ENCODE assay signal across 19 cellular contexts in the genomic region with DNA sequence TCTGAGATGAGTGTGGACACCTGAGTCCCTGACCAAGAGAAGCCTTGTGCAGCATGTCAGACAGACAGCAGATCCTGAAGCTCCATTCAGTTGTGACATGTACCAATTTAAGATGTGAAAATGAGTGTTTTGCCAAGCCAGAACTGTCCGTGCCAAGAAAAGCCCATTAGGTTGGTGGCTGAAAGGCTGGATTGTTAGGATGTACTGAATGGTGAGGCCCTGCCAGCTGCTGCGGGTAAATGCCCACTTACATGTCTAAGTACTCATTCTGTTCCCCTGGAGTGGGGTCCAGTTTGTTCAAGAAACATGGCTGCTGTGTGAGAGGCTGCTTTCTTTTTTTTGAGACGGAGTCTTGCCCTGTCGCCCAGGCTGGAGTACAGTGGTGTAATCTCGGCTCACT. TPM values are rescaled to one million over a fixed set of nuclear protein-coding genes. Genes with fewer than 3 reads are reported as not detected.
A peak's percentile ranks its signal among the peaks of the same experiment; 100 is the strongest.
DNase-seq lines count a peak whose midpoint lies in the region; ATAC-seq and TF ChIP-seq lines count a peak whose summit lies in the region.
"Had no signal": no experiment of that assay in that cellular context is flagged by ENCODE, and none has a peak within 500 bp of the region (broad histone marks: within the 10 kb centered on the region; RNA-seq: fewer than 3 reads in every experiment).

No MANE protein-coding gene starts in this region.

- H3K4me3 Mint-ChIP-seq in natural killer cell (no peak overlapping the region), T-cell (no peak overlapping the region)
- H3K4me3 Mint-ChIP-seq: GM23338 had no signal

- no peak overlapping the region for H3K27ac ChIP-seq in left ventricle myocardium inferior (replicated peaks)
- H3K27ac ChIP-seq: Peyer's patch, SJSA1 had no signal

- TF ChIP-seq CTCF in natural killer cell (IDR thresholded peaks at IDR 0.05) (no peak), left ventricle myocardium inferior (IDR thresholded peaks at IDR 0.05; ENCODE audit: borderline replicate concordance) (no peak)

- H3K27me3 ChIP-seq in left ventricle myocardium inferior (ENCODE audit: low read depth), result no peaks in the 10 kb centered on the region
- H3K27me3 ChIP-seq: BE2C, Peyer's patch, SJSA1 had no signal

- no peak overlapping the region for H3K4me3 ChIP-seq in left ventricle myocardium inferior
- H3K4me3 ChIP-seq: GM23338, Peyer's patch, SJSA1 had no signal

- CTCF ChIA-PET in T-cell (lab: Charles Lee), result no interaction called here

- intact Hi-C loops in natural killer cell (cut with micrococcal nuclease) (no loop called here), left ventricle myocardium inferior (cut with micrococcal nuclease) (loop anchor here (10.0 kb wide), 1 partner anchor 48 kb away; no protein-coding TSS in a partner anchor)

- ATAC-seq in natural killer cell (no peak), T-cell (replicated peaks in 1 of 4) (no peak)
- ATAC-seq: GM23338 had no signal

- POLR2A ChIA-PET in T-cell (lab: Charles Lee), result no interaction called here

- H3K36me3 ChIP-seq in left ventricle myocardium inferior, result no peaks in the 10 kb centered on the region
- H3K36me3 ChIP-seq: BE2C, Peyer's patch had no signal

- no peaks in the 10 kb centered on the region for H3K4me1 Mint-ChIP-seq in natural killer cell
- H3K4me1 Mint-ChIP-seq in T-cell, result no peaks in the 10 kb centered on the region

- no peaks in the 10 kb centered on the region for H3K9me3 ChIP-seq in left ventricle myocardium inferior (replicated peaks)
- H3K9me3 ChIP-seq: BE2C, Peyer's patch, SJSA1 had no signal

- DNase-seq in Ammon's horn (ENCODE audit: low spot score) (peak; percentile 75), NCI-H2029 (lab: John Stamatoyannopoulos, UW) (peak; percentile 75), astrocyte of the hippocampus (ENCODE audit: low read depth, low spot score) (peak; percentile 45), midbrain (lab: John Stamatoyannopoulos, UW) (peak; percentile 17), natural killer cell (no peak), T-cell (no peak), left ventricle myocardium inferior (no peak)
- DNase-seq: BE2C, DMS79 treated with DMSO at 0.1 percent for 48 hours, HCEC 1CT, KBM-7, MM.1S, NCI-H1694, NCI-H226, NCI-H510A treated with DMSO at 0.1 percent for 48 hours, NCI-H748 treated with DMSO at 0.1 percent for 48 hours, Peyer's patch had no signal

- peaks cover 0 to 5% of the 10 kb centered on the region in 2 donors for H3K27me3 Mint-ChIP-seq in natural killer cell (ENCODE audit: low read depth in 2 of 2)
- H3K27me3 Mint-ChIP-seq in T-cell, result peaks cover 6 to 9% of the 10 kb centered on the region in 2 donors

- H3K27ac Mint-ChIP-seq in natural killer cell (no peak overlapping the region), T-cell (no peak overlapping the region)
- H3K27ac Mint-ChIP-seq: GM23338 had no signal

- H3K36me3 Mint-ChIP-seq in natural killer cell (no peaks in the 10 kb centered on the region), T-cell (no peaks in the 10 kb centered on the region)

- H3K4me1 ChIP-seq in left ventricle myocardium inferior, result peaks cover 7% of the 10 kb centered on the region

- no peaks in the 10 kb centered on the region for H3K9me3 Mint-ChIP-seq in natural killer cell
- no peaks in the 10 kb centered on the region for H3K9me3 Mint-ChIP-seq in T-cell
- H3K9me3 Mint-ChIP-seq: GM23338 had no signal

RNA-seq across cellular contexts. Expression of a gene that starts 14.7 kb away (rescaled TPM):
- 10 to 100 TPM; 12.2 to 26.5 (median 22.7) TPM for total RNA-seq in natural killer cell
- 1 to 10 TPM; 1.7 to 4.2 (median 2.8) TPM for total RNA-seq in T-cell
- 5.5 TPM for total RNA-seq in left ventricle myocardium inferior

Comparison
In these comparisons a context has a peak if more than half of its experiments do, and no peak if none do; other contexts are left out.
1. DNase-seq: peak in Ammon's horn (single experiment), NCI-H2029 (single experiment), astrocyte of the hippocampus (single experiment) and midbrain (single experiment); none in natural killer cell (single experiment), T-cell (0 of 34) and left ventricle myocardium inferior (single experiment).